ENCODE assay signal across 16 cellular contexts in genomic region chr1:69915347-69915746, GRCh38.
DNase-seq lines count a peak whose midpoint lies in the region; ATAC-seq, FAIRE-seq and TF ChIP-seq lines count a peak whose summit lies in the region.
"Had no signal": no experiment of that assay in that cellular context is flagged by ENCODE, and none has a peak within 500 bp of the region (broad histone marks: within the 10 kb centered on the region; RNA-seq: fewer than 3 reads in every experiment).

No MANE protein-coding gene starts in this region.

- H3K79me2 ChIP-seq in ACC112 (ENCODE audit: control insufficient read depth, insufficient read depth, low read length, unreplicated experiment) = no peaks in the 10 kb centered on the region
- H3K79me2 ChIP-seq in astrocyte (ENCODE audit: insufficient read depth, low read length) = no peaks in the 10 kb centered on the region

- peaks cover 38% of the 10 kb centered on the region for H3K4me1 ChIP-seq in ACC112 (ENCODE audit: control insufficient read depth, insufficient read depth, low read length, unreplicated experiment)
- peaks cover 5% of the 10 kb centered on the region for H3K4me1 ChIP-seq in astrocyte (ENCODE audit: insufficient read depth, low read length)
- peaks cover 11% of the 10 kb centered on the region for H3K4me1 ChIP-seq in lower lobe of right lung
- H3K4me1 ChIP-seq: BLaER1 had no signal

- H3K4me2 ChIP-seq in astrocyte (ENCODE audit: low read length) = peak overlapping the region; percentile 15
- H3K4me2 ChIP-seq: BLaER1 had no signal

- H3K4me3 ChIP-seq in ACC112 (ENCODE audit: low read depth, low read length) = peak overlapping the region; percentile 42; the same call in 1 of the 2 replicates
- H3K4me3 ChIP-seq in HFF-Myc (replicated peaks; ENCODE audit: low read depth, low read length) = no peak overlapping the region
- H3K4me3 ChIP-seq in astrocyte (ENCODE audit: insufficient read depth, low read depth, low read length) = no peak overlapping the region
- H3K4me3 ChIP-seq in lower lobe of right lung = no peak overlapping the region
- H3K4me3 ChIP-seq: BLaER1 had no signal

- peaks cover 5% of the 10 kb centered on the region for H3K9me3 Mint-ChIP-seq in astrocyte (ENCODE audit: unreplicated experiment)
- no peaks in the 10 kb centered on the region for H3K9me3 Mint-ChIP-seq in activated CD8-positive, alpha-beta T cell treated with anti-CD3 and anti-CD28 coated beads for 36 hours
- H3K9me3 Mint-ChIP-seq: activated CD4-positive, alpha-beta T cell treated with anti-CD3 and anti-CD28 coated beads, Interleukin-2, amount 10 ng/mL, durations not matched to agents 24 days and 14 days; stimulated activated memory B cell treated with anti-CD40 and anti-IgM and Interleukin-4, amounts not matched to agents 10 μg/mL and 1 μg/mL and 100 μg/mL, for 72 hours had no signal

- TF ChIP-seq CTCF in HFF-Myc (IDR thresholded peaks at IDR 0.05; ENCODE audit: low read depth, low read length, missing control alignments) (no peak), astrocyte (IDR thresholded peaks at IDR 0.05; ENCODE audit: insufficient read depth, low read depth, low read length) (no peak), lower lobe of right lung (IDR thresholded peaks at IDR 0.05) (no peak)
- TF ChIP-seq CTCF in activated CD8-positive, alpha-beta T cell treated with anti-CD3 and anti-CD28 coated beads for 36 hours (IDR thresholded peaks at IDR 0.05) = no peak

- no peaks in the 10 kb centered on the region for H4K20me1 ChIP-seq in astrocyte (ENCODE audit: insufficient read depth, low read length)
- H4K20me1 ChIP-seq: BLaER1 had no signal

- FAIRE-seq in astrocyte (lab: Jason Lieb, UNC) = no peak
- FAIRE-seq: GM18507 had no signal

- H3K9me3 ChIP-seq in astrocyte (ENCODE audit: insufficient read depth, low read depth, low read length) = no peaks in the 10 kb centered on the region
- H3K9me3 ChIP-seq in lower lobe of right lung = no peaks in the 10 kb centered on the region

- DNase-seq in HFF-Myc (ENCODE audit: extremely low read depth, low read depth) (peak; percentile 45), astrocyte (ENCODE audit: low read depth) (peak; percentile 6), lower lobe of right lung (no peak)
- DNase-seq in activated T-cell treated with anti-CD3 and anti-CD28 coated beads, Interleukin-2, amount 50 U/mL, for 1 hour = no peak
- DNase-seq in activated CD8-positive, alpha-beta T cell treated with anti-CD3 and anti-CD28 coated beads for 36 hours = no peak
- DNase-seq: activated CD4-positive, alpha-beta T cell treated with anti-CD3 and anti-CD28 coated beads, Interleukin-2, amount 10 ng/mL, durations not matched to agents 24 days and 14 days; endodermal cell; mesendoderm; NCI-H2081; stimulated activated CD4-positive, alpha-beta T cell treated with anti-CD3 and anti-CD28 coated beads, Interleukin-4, amount 100 ng/mL, for 1 hour had no signal

- ATAC-seq in lower lobe of right lung = no peak
- ATAC-seq in HG03521 (IDR thresholded peaks at IDR 0.05; ENCODE audit: unreplicated experiment) = no peak
- no peak for ATAC-seq in activated CD8-positive, alpha-beta T cell treated with anti-CD3 and anti-CD28 coated beads for 36 hours
- no peak for ATAC-seq in HG02981 (IDR thresholded peaks at IDR 0.05; ENCODE audit: unreplicated experiment)
- ATAC-seq: stimulated activated memory B cell treated with anti-CD40 and anti-IgM and Interleukin-4, amounts not matched to agents 10 μg/mL and 1 μg/mL and 100 μg/mL, for 72 hours had no signal

- H3K36me3 ChIP-seq in ACC112 (ENCODE audit: insufficient read depth, low read length) (no peaks in the 10 kb centered on the region), astrocyte (ENCODE audit: insufficient read depth, low read length) (no peaks in the 10 kb centered on the region), lower lobe of right lung (no peaks in the 10 kb centered on the region)
- H3K36me3 ChIP-seq: BLaER1 had no signal

- H3K4me1 Mint-ChIP-seq in astrocyte (ENCODE audit: low read depth, unreplicated experiment) = peaks cover 6% of the 10 kb centered on the region
- H3K4me1 Mint-ChIP-seq in activated CD8-positive, alpha-beta T cell treated with anti-CD3 and anti-CD28 coated beads for 36 hours (ENCODE audit: low read depth) = no peaks in the 10 kb centered on the region
- H3K4me1 Mint-ChIP-seq: activated CD4-positive, alpha-beta T cell treated with anti-CD3 and anti-CD28 coated beads, Interleukin-2, amount 10 ng/mL, durations not matched to agents 24 days and 14 days; endodermal cell; stimulated activated memory B cell treated with anti-CD40 and anti-IgM and Interleukin-4, amounts not matched to agents 10 μg/mL and 1 μg/mL and 100 μg/mL, for 72 hours had no signal

- H3K27me3 ChIP-seq in ACC112 (ENCODE audit: insufficient read depth, low read length) (no peaks in the 10 kb centered on the region), astrocyte (ENCODE audit: insufficient read depth, low read length) (no peaks in the 10 kb centered on the region), lower lobe of right lung (ENCODE audit: low read depth) (no peaks in the 10 kb centered on the region)
- H3K27me3 ChIP-seq: BLaER1 had no signal

- H2AFZ ChIP-seq in ACC112 (ENCODE audit: low read length, unreplicated experiment) = peak overlapping the region; percentile 98
- no peak overlapping the region for H2AFZ ChIP-seq in astrocyte (ENCODE audit: low read depth, low read length)

- no peak overlapping the region for H3K9ac ChIP-seq in astrocyte (ENCODE audit: low read length)
- H3K9ac ChIP-seq: BLaER1 had no signal

- CTCF ChIA-PET in activated CD8-positive, alpha-beta T cell treated with anti-CD3 and anti-CD28 coated beads for 36 hours (lab: Charles Lee) = no interaction called here

- H3K27me3 Mint-ChIP-seq in astrocyte (ENCODE audit: low read depth, unreplicated experiment) = no peaks in the 10 kb centered on the region
- no peaks in the 10 kb centered on the region for H3K27me3 Mint-ChIP-seq in activated CD8-positive, alpha-beta T cell treated with anti-CD3 and anti-CD28 coated beads for 36 hours
- H3K27me3 Mint-ChIP-seq: activated CD4-positive, alpha-beta T cell treated with anti-CD3 and anti-CD28 coated beads, Interleukin-2, amount 10 ng/mL, durations not matched to agents 24 days and 14 days; stimulated activated memory B cell treated with anti-CD40 and anti-IgM and Interleukin-4, amounts not matched to agents 10 μg/mL and 1 μg/mL and 100 μg/mL, for 72 hours had no signal

- H3K4me3 Mint-ChIP-seq in astrocyte (ENCODE audit: unreplicated experiment) = no peak overlapping the region
- no peak overlapping the region for H3K4me3 Mint-ChIP-seq in activated CD8-positive, alpha-beta T cell treated with anti-CD3 and anti-CD28 coated beads for 36 hours
- H3K4me3 Mint-ChIP-seq: activated CD4-positive, alpha-beta T cell treated with anti-CD3 and anti-CD28 coated beads, Interleukin-2, amount 10 ng/mL, durations not matched to agents 24 days and 14 days; endodermal cell; stimulated activated memory B cell treated with anti-CD40 and anti-IgM and Interleukin-4, amounts not matched to agents 10 μg/mL and 1 μg/mL and 100 μg/mL, for 72 hours had no signal

- no peaks in the 10 kb centered on the region for H3K36me3 Mint-ChIP-seq in astrocyte (ENCODE audit: low read depth, unreplicated experiment)
- H3K36me3 Mint-ChIP-seq in activated CD8-positive, alpha-beta T cell treated with anti-CD3 and anti-CD28 coated beads for 36 hours (ENCODE audit: low read depth) = no peaks in the 10 kb centered on the region
- H3K36me3 Mint-ChIP-seq: stimulated activated memory B cell treated with anti-CD40 and anti-IgM and Interleukin-4, amounts not matched to agents 10 μg/mL and 1 μg/mL and 100 μg/mL, for 72 hours had no signal

- H3K27ac ChIP-seq in ACC112 (ENCODE audit: low read depth, low read length) = peak overlapping the region; percentile 75
- H3K27ac ChIP-seq in astrocyte (ENCODE audit: low read depth, low read length) = no peak overlapping the region
- H3K27ac ChIP-seq in lower lobe of right lung = peak overlapping the region; percentile 25
- H3K27ac ChIP-seq: BLaER1 had no signal

- intact Hi-C loops in lower lobe of right lung (cut with DNase I) = no loop called here
- intact Hi-C loops in activated CD8-positive, alpha-beta T cell treated with anti-CD3 and anti-CD28 coated beads for 36 hours (cut with micrococcal nuclease) = no loop called here

- H3K27ac Mint-ChIP-seq in astrocyte (ENCODE audit: unreplicated experiment) = peak overlapping the region; percentile 10
- no peak overlapping the region for H3K27ac Mint-ChIP-seq in activated CD8-positive, alpha-beta T cell treated with anti-CD3 and anti-CD28 coated beads for 36 hours
- H3K27ac Mint-ChIP-seq: activated CD4-positive, alpha-beta T cell treated with anti-CD3 and anti-CD28 coated beads, Interleukin-2, amount 10 ng/mL, durations not matched to agents 24 days and 14 days; endodermal cell; stimulated activated memory B cell treated with anti-CD40 and anti-IgM and Interleukin-4, amounts not matched to agents 10 μg/mL and 1 μg/mL and 100 μg/mL, for 72 hours had no signal

- POLR2A ChIA-PET in activated CD8-positive, alpha-beta T cell treated with anti-CD3 and anti-CD28 coated beads for 36 hours (lab: Charles Lee) = interaction anchor here (0.5 kb wide), 1 partner anchor 1448 kb away, joined by 3 read pairs; no protein-coding TSS in a partner anchor

Comparison
In these comparisons a context has a peak if more than half of its experiments do, and no peak if none do; other contexts are left out.
1. DNase-seq: peak in HFF-Myc (single experiment) and astrocyte (single experiment); none in lower lobe of right lung (single experiment), activated T-cell treated with anti-CD3 and anti-CD28 coated beads, Interleukin-2, amount 50 U/mL, for 1 hour (single experiment) and activated CD8-positive, alpha-beta T cell treated with anti-CD3 and anti-CD28 coated beads for 36 hours (single experiment).